ENCODE assay signal across 8 cellular contexts in genomic region chr6:78867020-78867369, GRCh38. TPM values are rescaled to one million over a fixed set of nuclear protein-coding genes. Genes with fewer than 3 reads are reported as not detected.
DNase-seq lines count a peak whose midpoint lies in the region; ATAC-seq, FAIRE-seq and TF ChIP-seq lines count a peak whose summit lies in the region.

No MANE protein-coding gene starts in this region.

- H3K27me3 Mint-ChIP-seq in type B pancreatic cell = no peaks in the 10 kb centered on the region

- CTCF ChIA-PET in K562 (lab: Yijun Ruan, JAX; ENCODE audit: low intra/inter-chr PET ratio) = no interaction called here

- H3K27ac ChIP-seq in K562 (ENCODE audit: extremely low read depth, low read depth, low read length) = peak overlapping the region; percentile 82

- H3K36me3 Mint-ChIP-seq in type B pancreatic cell = peaks cover 13% of the 10 kb centered on the region

- H3K9me1 ChIP-seq in K562 (ENCODE audit: control insufficient read depth, insufficient read depth, low read length) = no peaks in the 10 kb centered on the region

- TF ChIP-seq CTCF in BE2C (IDR thresholded peaks at IDR 0.05; ENCODE audit: low read depth, low read length) = no peak
- no peak for TF ChIP-seq CTCF in K562 (IDR thresholded peaks at IDR 0.05 in 2 of 3, conservative IDR thresholded peaks at IDR 0.05 in 1 of 3; ENCODE audit: insufficient read depth in 2 of 3, low read depth in 1 of 3, low read length in 3 of 3)
- no peak for TF ChIP-seq CTCF in lower leg skin (IDR thresholded peaks at IDR 0.05)
- TF ChIP-seq CTCF in type B pancreatic cell (conservative IDR thresholded peaks at IDR 0.05) = no peak

- POLR2A ChIA-PET in K562 (lab: Yijun Ruan, JAX) = interaction anchor here (0.6 kb wide), 1 partner anchor 286 kb away, joined by 3 read pairs; no protein-coding TSS in a partner anchor

- BruUV-seq in K562 (replicated peaks; lab: Mats Ljungman, UMichigan) = TSS peak; percentile 72

- peak overlapping the region; percentile 100 for H2AFZ ChIP-seq in K562 (ENCODE audit: low read depth, low read length)

- peak; percentile 47 for ATAC-seq in GM19438 (IDR thresholded peaks at IDR 0.05; ENCODE audit: low read depth, unreplicated experiment)
- ATAC-seq in HG03442 (IDR thresholded peaks at IDR 0.05; ENCODE audit: unreplicated experiment) = peak; percentile 27
- ATAC-seq in K562 = peak; percentile 59

- H3K9me3 Mint-ChIP-seq in type B pancreatic cell = no peaks in the 10 kb centered on the region

- in situ Hi-C loops in K562 (cut with MboI) = no loop called here

- WGBS in K562 (ENCODE audit: insufficient coverage, low coverage, missing lambda C conversion rate) = 21% methylated on average over 11 of the region's 13 CpGs
- WGBS in lower leg skin, 2 donors = 3% methylated on average over 13 of the region's 13 CpGs

- H3K4me1 Mint-ChIP-seq in type B pancreatic cell (ENCODE audit: unreplicated experiment) = peaks cover 16% of the 10 kb centered on the region

- H3K27me3 ChIP-seq in BE2C (no peaks in the 10 kb centered on the region), K562 (ENCODE audit: control insufficient read depth in 2 of 2, insufficient read depth in 2 of 2, low read length in 2 of 2) (no peaks in the 10 kb centered on the region)

- H3K79me2 ChIP-seq in K562 (ENCODE audit: control insufficient read depth, insufficient read depth, low read length) = peaks cover 16% of the 10 kb centered on the region

- no peaks in the 10 kb centered on the region for H4K20me1 ChIP-seq in K562 (replicated peaks; ENCODE audit: control insufficient read depth, insufficient read depth, low read length)

- TF ChIP-seq POLR2A in K562 (conservative IDR thresholded peaks at IDR 0.05) (no peak), lower leg skin (IDR thresholded peaks at IDR 0.05) (no peak)

- FAIRE-seq in K562 (lab: Jason Lieb, UNC) = no peak

- peak overlapping the region; percentile 99 for H3K4me3 Mint-ChIP-seq in type B pancreatic cell

- H3K4me1 ChIP-seq in BE2C (no peaks in the 10 kb centered on the region), K562 (replicated peaks in 1 of 2; ENCODE audit: control insufficient read depth in 2 of 2, insufficient read depth in 2 of 2, low read length in 2 of 2) (peaks cover 0 to 7% of the 10 kb centered on the region in 2 experiments; a peak in 1 of 5 replicates)

- H3K4me2 ChIP-seq in K562 (ENCODE audit: insufficient read depth, low read length) = peak overlapping the region; percentile 84

- H3K4me3 ChIP-seq in BE2C (ENCODE audit: low read depth, low read length) (peak overlapping the region; percentile 87), K562 (peak overlapping the region; percentile 80), lower leg skin (ENCODE audit: low read depth, poor library complexity, severe bottlenecking) (peak overlapping the region; percentile 70)

- H3K36me3 ChIP-seq in BE2C (no peaks in the 10 kb centered on the region), K562 (ENCODE audit: control insufficient read depth, insufficient read depth, low read length) (no peaks in the 10 kb centered on the region)

- TF ChIP-seq RAD21 in K562 (CRISPR knock-in tag; conservative IDR thresholded peaks at IDR 0.05 in 1 of 2, IDR thresholded peaks at IDR 0.05 in 1 of 2) = no peak

- TF ChIP-seq EP300 in K562 (IDR thresholded peaks at IDR 0.05; ENCODE audit: low read length) = no peak

- H3K9ac ChIP-seq in K562 (ENCODE audit: insufficient read depth in 1 of 2, low read depth in 2 of 2, low read length in 2 of 2) = peak overlapping the region; percentile 75 to 89

- peak overlapping the region; percentile 98 for H3K27ac Mint-ChIP-seq in type B pancreatic cell

- no peaks in the 10 kb centered on the region for H3K9me3 ChIP-seq in BE2C
- H3K9me3 ChIP-seq in K562 (replicated peaks; ENCODE audit: control insufficient read depth, insufficient read depth, low read depth, low read length) = no peaks in the 10 kb centered on the region

- intact Hi-C loops in K562 (cut with micrococcal nuclease) (loop anchor here (5.0 kb wide), 1 partner anchor 210 kb away; the partner anchor contains the start of gene PHIP), lower leg skin (cut with DNase I; ENCODE audit: low total_unique reads) (no loop called here)

- no peak for DNase-seq in BE2C
- DNase-seq in K562 (ENCODE audit: extremely low read depth in 1 of 4, low spot score in 3 of 4) = peak in 2 of 4 experiments; percentile 27 to 39
- DNase-seq in lower leg skin (ENCODE audit: low spot score in 2 of 2) = peak in 1 of 2 donors; percentile 14
- no peak for DNase-seq in type B pancreatic cell (ENCODE audit: extremely low spot score, unreplicated experiment)
- no peak for DNase-seq in NCI-H774 (lab: John Stamatoyannopoulos, UW)
- no peak for DNase-seq in NCI-H1105 (lab: John Stamatoyannopoulos, UW)

TF ChIP-seq in K562, 482 proteins besides CTCF, POLR2A, EP300 and RAD21:
- no peak for TF ChIP-seq SAFB (IDR thresholded peaks at IDR 0.05; ENCODE audit: borderline replicate concordance, low read depth, low read length)
- TF ChIP-seq AFF1 (IDR thresholded peaks at IDR 0.05; ENCODE audit: low read depth in 1 of 2, partially characterized antibody in 2 of 2) = peak in 1 of 2 experiments; percentile 23
- TF ChIP-seq ZNF395 (CRISPR knock-in tag; IDR thresholded peaks at IDR 0.05) = 0 out of 2 replicates have a peak, but pooled peaks have one; percentile 40
- no peak for TF ChIP-seq TEAD1 (CRISPR knock-in tag; IDR thresholded peaks at IDR 0.05)
- no peak for TF ChIP-seq MYNN (IDR thresholded peaks at IDR 0.05)
- no peak for TF ChIP-seq MYNN (CRISPR knock-in tag; IDR thresholded peaks at IDR 0.05)

RNA-seq across cellular contexts. Expression of gene IRAK1BP1, which starts 0.4 kb away (rescaled TPM):
- polyA plus RNA-seq in BE2C (2012; ENCODE audit: insufficient read depth, insufficient read length, low read depth) = 5.5 TPM
- 4.1 and 10.4 TPM in 2 replicates for total RNA-seq in K562 (2011; cell fraction: chromatin; rRNA removed; ENCODE audit: low replicate concordance)
- total RNA-seq in K562 (2011; cell fraction: nucleolus; rRNA removed) = 1.7 and 3.8 TPM in 2 replicates
- 8.8 and 16.9 TPM in 2 replicates for total RNA-seq in K562 (2011; cell fraction: nucleoplasm; rRNA removed)
- total RNA-seq in K562 (2014; rRNA removed) (2.0 and 3.3 TPM in 2 replicates), K562 (2014; rRNA removed; fragmentation: Illumina TruSeq; extraction: Trizol) (3.4 and 3.7 TPM in 2 replicates), K562 (2015; rRNA removed; fragmentation: Illumina TruSeq; extraction: Trizol) (2.4 and 2.7 TPM in 2 replicates), K562 (2021) (1.9 and 2.6 TPM in 2 replicates), lower leg skin (1 to 10 TPM; 1.3 to 4.8 (median 3.2) TPM), type B pancreatic cell (ENCODE audit: low replicate concordance) (4.4 and 7.0 TPM in 2 replicates)
- polyA plus RNA-seq in K562 (2011; rRNA removed) (0.66 and 3.3 TPM in 2 replicates), K562 (2014; fragmentation: Illumina TruSeq; extraction: Trizol) (1.4 and 3.0 TPM in 2 replicates), K562 (2014; fragmentation: Nextera tagmentation; extraction: Ambion mirVana) (1 to 10 TPM; 1.8 to 2.1 TPM), K562 (2014; rRNA removed) (1.9 TPM in 2 replicates)
- 0.16 and 0.76 TPM in 2 replicates for polyA plus RNA-seq in K562 (2011; cell fraction: cytosol; rRNA removed)
- polyA plus RNA-seq in K562 (2011; cell fraction: nucleus; rRNA removed) = 0.79 and 3.4 TPM in 2 replicates
- 1.4 and 2.4 TPM in 2 replicates for polyA plus RNA-seq in K562 (2012)
- polyA minus RNA-seq in K562 (2011; rRNA and poly(A)+ RNA removed) = 1.6 and 5.6 TPM in 2 replicates
- 0.76 TPM in 1 of 2 replicates, not detected in the other for polyA minus RNA-seq in K562 (2011; cell fraction: cytosol; rRNA and poly(A)+ RNA removed)
- polyA minus RNA-seq in K562 (2011; cell fraction: nucleus; rRNA and poly(A)+ RNA removed) = 1.4 and 3.6 TPM in 2 replicates
